Comparison of ENCODE assay signal across 30 cellular contexts in the genomic region with DNA sequence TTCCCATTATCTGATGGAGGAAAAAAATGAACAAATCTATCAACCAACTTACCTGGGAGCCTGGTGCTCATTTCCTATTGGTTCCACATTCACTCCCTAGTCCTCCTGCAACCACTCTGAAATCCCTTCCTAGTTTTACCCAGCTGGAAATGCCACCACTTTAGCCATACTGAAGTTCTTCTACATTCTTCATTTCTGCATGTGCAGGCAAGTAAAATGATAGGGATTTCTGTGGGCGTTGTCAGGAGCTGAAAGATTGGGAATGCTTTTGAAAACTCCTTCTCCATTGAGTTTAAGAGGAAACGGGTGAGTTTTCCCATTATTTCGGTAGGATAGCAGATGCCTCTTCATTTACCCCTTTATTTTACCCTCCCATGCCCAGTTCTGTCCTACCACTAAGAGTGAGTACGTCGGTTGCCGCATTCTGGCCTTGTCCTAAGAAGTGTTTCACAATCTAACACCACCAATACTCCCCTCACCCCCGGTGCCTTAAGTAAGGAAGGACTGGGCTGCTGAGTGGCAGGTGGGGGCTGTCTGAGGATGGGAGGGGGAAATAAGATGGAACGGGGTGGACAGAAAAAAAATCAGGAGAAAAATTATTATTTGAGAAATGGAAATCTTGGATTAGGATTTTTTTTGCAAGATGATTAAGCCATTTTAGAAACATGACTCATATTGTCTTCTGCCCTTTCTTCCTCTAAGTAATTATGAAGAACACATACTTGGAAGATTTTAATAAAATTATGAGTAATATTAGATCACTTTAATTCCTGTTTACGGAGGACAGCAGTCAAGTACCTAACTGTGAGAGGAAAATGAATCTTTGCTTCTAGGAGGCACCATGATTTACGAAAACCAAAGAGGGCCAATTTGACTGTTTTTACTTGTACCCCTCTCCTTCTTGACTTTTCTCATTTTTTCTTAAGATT. TPM values are rescaled to one million over a fixed set of nuclear protein-coding genes. Genes with fewer than 3 reads are reported as not detected.
DNase-seq lines count a peak whose midpoint lies in the region; ATAC-seq, FAIRE-seq and TF ChIP-seq lines count a peak whose summit lies in the region.
"Had no signal": no experiment of that assay in that cellular context is flagged by ENCODE, and none has a peak within 500 bp of the region (broad histone marks: within the 10 kb centered on the region; RNA-seq: fewer than 3 reads in every experiment).

No MANE protein-coding gene starts in this region.

- peak overlapping the region; percentile 28; the same call in 1 of the 2 replicates for H2AFZ ChIP-seq in K562 (ENCODE audit: low read depth, low read length)

- H3K9ac ChIP-seq in K562 (ENCODE audit: insufficient read depth in 1 of 2, low read depth in 2 of 2, low read length in 2 of 2), result no peak overlapping the region

- no peak for ATAC-seq in K562
- ATAC-seq in GM18868 (IDR thresholded peaks at IDR 0.05; ENCODE audit: unreplicated experiment), result no peak
- ATAC-seq: natural killer cell treated with Interleukin-12 subunit alpha and Interleukin-12 subunit beta and Interleukin-15 and Interleukin-18, amount 100 ng/mL, for 72 hours; Right ventricle myocardium inferior had no signal

- 43% methylated on average over 10 of the region's 10 CpGs for WGBS in K562 (ENCODE audit: insufficient coverage, low coverage, missing lambda C conversion rate)
- WGBS in suprapubic skin, result 52% methylated on average over 10 of the region's 10 CpGs

- no peak overlapping the region; the same call in 2 of the 3 replicates for H3K27ac ChIP-seq in K562 (ENCODE audit: extremely low read depth, low read depth, low read length)
- H3K27ac ChIP-seq in suprapubic skin, result peak overlapping the region; percentile 47
- H3K27ac ChIP-seq: 22Rv1, adrenal gland, HL-60 had no signal

- POLR2A ChIA-PET in K562 (lab: Yijun Ruan, JAX), result interaction anchor here (0.6 kb wide), 1 partner anchor 8 kb away, joined by 3 read pairs; no protein-coding TSS in a partner anchor

- H3K27me3 ChIP-seq in K562 (ENCODE audit: control insufficient read depth in 2 of 2, insufficient read depth in 2 of 2, low read length in 2 of 2), result no peaks in the 10 kb centered on the region
- H3K27me3 ChIP-seq in suprapubic skin, result no peaks in the 10 kb centered on the region
- H3K27me3 ChIP-seq: adrenal gland had no signal

- no peak for TF ChIP-seq CTCF in K562 (IDR thresholded peaks at IDR 0.05 in 2 of 3, conservative IDR thresholded peaks at IDR 0.05 in 1 of 3; ENCODE audit: insufficient read depth in 2 of 3, low read depth in 1 of 3, low read length in 3 of 3)
- TF ChIP-seq CTCF in fibroblast of mammary gland (conservative IDR thresholded peaks at IDR 0.05; ENCODE audit: control insufficient read depth, insufficient read depth, low read depth, low read length), result no peak
- no peak for TF ChIP-seq CTCF in suprapubic skin (IDR thresholded peaks at IDR 0.05)

- CTCF ChIA-PET in K562 (lab: Yijun Ruan, JAX; ENCODE audit: low intra/inter-chr PET ratio), result interaction anchor here (0.6 kb wide), 2 partner anchors 778 to 1405 kb away, joined by 3 to 4 read pairs; no protein-coding TSS in a partner anchor

- in situ Hi-C loops in K562 (cut with MboI), result no loop called here

- H3K4me3 ChIP-seq in K562, result no peak overlapping the region
- H3K4me3 ChIP-seq in fibroblast of mammary gland (ENCODE audit: control insufficient read depth, low read depth, low read length), result no peak overlapping the region
- H3K4me3 ChIP-seq in suprapubic skin, result no peak overlapping the region
- H3K4me3 ChIP-seq: adrenal gland had no signal

- DNase-seq in NOMO-1 treated with DMSO at 0.1 percent for 48 hours (lab: John Stamatoyannopoulos, UW; ENCODE audit: unreplicated experiment), result peak; percentile 25
- no peak for DNase-seq in NOMO-1 treated with dmso at 0.1 percent for 144 hours (lab: John Stamatoyannopoulos, UW; ENCODE audit: unreplicated experiment)
- no peak for DNase-seq in K562 (ENCODE audit: extremely low read depth in 1 of 4, low spot score in 3 of 4)
- peak; percentile 59 for DNase-seq in fibroblast of mammary gland (ENCODE audit: low read depth)
- no peak for DNase-seq in suprapubic skin (ENCODE audit: low spot score in 2 of 2)
- DNase-seq in activated naive CD4-positive, alpha-beta T cell treated with Interleukin-2 at 50 U/mL for 16 hours, result no peak
- DNase-seq in SIG-M5 (lab: John Stamatoyannopoulos, UW), result no peak
- DNase-seq: activated CD4-positive, alpha-beta T cell treated with anti-CD3 and anti-CD28 coated beads, Interleukin-2, amount 50 U/mL, for 1 hour; activated CD8-positive, alpha-beta memory T cell treated with anti-CD3 and anti-CD28 coated beads, Interleukin-2, amount 50 U/mL, for 48 hours; activated effector memory CD4-positive, alpha-beta T cell treated with anti-CD3 and anti-CD28 coated beads, Interleukin-2, amount 50 U/mL, for 16 hours; adrenal gland; BE2C; caudate nucleus; kidney glomerular epithelial cell; NCI-H1048; small intestine; stimulated activated CD4-positive, alpha-beta T cell treated with anti-CD3 and anti-CD28 coated beads, Interleukin-2, amount 100 ng/mL, for 48 hours had no signal

- no peak overlapping the region for H3K4me2 ChIP-seq in K562 (ENCODE audit: insufficient read depth, low read length)

- TF ChIP-seq EP300 in K562 (IDR thresholded peaks at IDR 0.05; ENCODE audit: low read length), result no peak
- no peak for TF ChIP-seq EP300 in suprapubic skin (IDR thresholded peaks at IDR 0.05)

- H4K20me1 ChIP-seq in K562 (replicated peaks; ENCODE audit: control insufficient read depth, insufficient read depth, low read length), result no peaks in the 10 kb centered on the region

- H3K4me1 ChIP-seq in K562 (replicated peaks in 1 of 2; ENCODE audit: control insufficient read depth in 2 of 2, insufficient read depth in 2 of 2, low read length in 2 of 2), result peaks cover 9 to 14% of the 10 kb centered on the region in 2 experiments
- peaks cover 28% of the 10 kb centered on the region for H3K4me1 ChIP-seq in suprapubic skin
- H3K4me1 ChIP-seq: adrenal gland, BE2C had no signal

- no peak for TF ChIP-seq RAD21 in K562 (CRISPR knock-in tag; conservative IDR thresholded peaks at IDR 0.05 in 1 of 2, IDR thresholded peaks at IDR 0.05 in 1 of 2)

- TF ChIP-seq POLR2A in K562 (conservative IDR thresholded peaks at IDR 0.05) (no peak), suprapubic skin (IDR thresholded peaks at IDR 0.05) (no peak)

- intact Hi-C loops in K562 (cut with micrococcal nuclease), result no loop called here

- H3K79me2 ChIP-seq in K562 (ENCODE audit: control insufficient read depth, insufficient read depth, low read length), result no peaks in the 10 kb centered on the region

- no TSS peak for BruUV-seq in K562 (replicated peaks; lab: Mats Ljungman, UMichigan)

- H3K36me3 ChIP-seq in K562 (ENCODE audit: control insufficient read depth, insufficient read depth, low read length) (no peaks in the 10 kb centered on the region), suprapubic skin (no peaks in the 10 kb centered on the region)
- H3K36me3 ChIP-seq: adrenal gland, BE2C had no signal

- FAIRE-seq in K562 (lab: Jason Lieb, UNC), result no peak
- FAIRE-seq: G401.6, GM12891, small intestine, urothelium cell line had no signal

- H3K9me3 ChIP-seq in K562 (replicated peaks; ENCODE audit: control insufficient read depth, insufficient read depth, low read depth, low read length), result peaks cover 4% of the 10 kb centered on the region; the same call in 1 of the 2 replicates
- no peaks in the 10 kb centered on the region for H3K9me3 ChIP-seq in suprapubic skin
- H3K9me3 ChIP-seq: adrenal gland, BE2C had no signal

- H3K9me1 ChIP-seq in K562 (ENCODE audit: control insufficient read depth, insufficient read depth, low read length), result no peaks in the 10 kb centered on the region

RNA-seq across cellular contexts. Expression of gene TAS2R60, which starts 13.2 kb away (rescaled TPM):
- 1.6 and 5.5 TPM in 2 replicates for total RNA-seq in K562 (2011; cell fraction: chromatin; rRNA removed; ENCODE audit: low replicate concordance)
- total RNA-seq in K562 (2011; cell fraction: nucleolus; rRNA removed), result 1.0 and 1.1 TPM in 2 replicates
- total RNA-seq in K562 (2011; cell fraction: nucleoplasm; rRNA removed), result 0.88 and 3.2 TPM in 2 replicates
- total RNA-seq in K562 (2014; rRNA removed) (not detected in 2 replicates), K562 (2014; rRNA removed; fragmentation: Illumina TruSeq; extraction: Trizol) (not detected in 2 replicates), K562 (2015; rRNA removed; fragmentation: Illumina TruSeq; extraction: Trizol) (not detected in 2 replicates), K562 (2021) (not detected in 2 replicates), suprapubic skin (not detected)
- polyA plus RNA-seq in K562 (2011; rRNA removed) (0.08 TPM in 2 replicates), K562 (2014; fragmentation: Illumina TruSeq; extraction: Trizol) (not detected in 2 replicates), K562 (2014; fragmentation: Nextera tagmentation; extraction: Ambion mirVana) (not detected), K562 (2014; rRNA removed) (0.28 TPM in 1 of 2 replicates, not detected in the other)
- not detected in 2 replicates for polyA plus RNA-seq in K562 (2011; cell fraction: cytosol; rRNA removed)
- polyA plus RNA-seq in K562 (2011; cell fraction: nucleus; rRNA removed), result 0.33 and 0.53 TPM in 2 replicates
- 0.08 and 0.14 TPM in 2 replicates for polyA plus RNA-seq in K562 (2012)
- polyA minus RNA-seq in K562 (2011; rRNA and poly(A)+ RNA removed), result 0.27 and 0.46 TPM in 2 replicates
- not detected in 2 replicates for polyA minus RNA-seq in K562 (2011; cell fraction: cytosol; rRNA and poly(A)+ RNA removed)
- polyA minus RNA-seq in K562 (2011; cell fraction: nucleus; rRNA and poly(A)+ RNA removed), result 0.54 and 0.67 TPM in 2 replicates
- total RNA-seq: fibroblast of villous mesenchyme; natural killer cell treated with Interleukin-12 subunit alpha and Interleukin-12 subunit beta and Interleukin-15 and Interleukin-18, amount 100 ng/mL, for 72 hours; NCI-H460; progenitor cell of endocrine pancreas; Right ventricle myocardium inferior; T-helper 1 cell treated with Interleukin-12 subunit alpha and Interleukin-12 subunit beta and Interleukin-4 antibody, amounts not matched to agents 30 ng/mL and 1 ng/mL, for 36 hours had no signal
- polyA plus RNA-seq: adrenal gland, small intestine had no signal

RNA-seq across cellular contexts. Expression of gene EPHA1, which starts 21.4 kb away (rescaled TPM):
- 0.37 TPM in 1 of 2 replicates, not detected in the other for total RNA-seq in K562 (2011; cell fraction: chromatin; rRNA removed; ENCODE audit: low replicate concordance)
- total RNA-seq in K562 (2011; cell fraction: nucleolus; rRNA removed), result 0.26 and 0.67 TPM in 2 replicates
- 0.37 TPM in 1 of 2 replicates, not detected in the other for total RNA-seq in K562 (2011; cell fraction: nucleoplasm; rRNA removed)
- not detected in 2 replicates for total RNA-seq in K562 (2014; rRNA removed)
- total RNA-seq in K562 (2014; rRNA removed; fragmentation: Illumina TruSeq; extraction: Trizol), result not detected in 2 replicates
- total RNA-seq in K562 (2015; rRNA removed; fragmentation: Illumina TruSeq; extraction: Trizol), result not detected in 2 replicates
- 0.22 and 0.25 TPM in 2 replicates for total RNA-seq in K562 (2021)
- polyA plus RNA-seq in K562 (2011; rRNA removed), result 0.07 and 0.32 TPM in 2 replicates
- polyA plus RNA-seq in K562 (2011; cell fraction: cytosol; rRNA removed), result 0.03 and 0.39 TPM in 2 replicates
- 0.25 and 1.1 TPM in 2 replicates for polyA plus RNA-seq in K562 (2011; cell fraction: nucleus; rRNA removed)
- polyA plus RNA-seq in K562 (2012), result 2.7 and 3.5 TPM in 2 replicates
- not detected in 2 replicates for polyA plus RNA-seq in K562 (2014; fragmentation: Illumina TruSeq; extraction: Trizol)
- polyA plus RNA-seq in K562 (2014; fragmentation: Nextera tagmentation; extraction: Ambion mirVana), result not detected
- 0.05 and 0.57 TPM in 2 replicates for polyA plus RNA-seq in K562 (2014; rRNA removed)
- polyA minus RNA-seq in K562 (2011; rRNA and poly(A)+ RNA removed), result 0.14 TPM in 1 of 2 replicates, not detected in the other
- not detected in 2 replicates for polyA minus RNA-seq in K562 (2011; cell fraction: cytosol; rRNA and poly(A)+ RNA removed)
- polyA minus RNA-seq in K562 (2011; cell fraction: nucleus; rRNA and poly(A)+ RNA removed), result 0.54 TPM in 1 of 2 replicates, not detected in the other
- 10 to 100 TPM; 60.9 to 94.4 (median 67.7) TPM for total RNA-seq in suprapubic skin
- total RNA-seq: fibroblast of villous mesenchyme, NCI-H460, Right ventricle myocardium inferior had no signal

RNA-seq across cellular contexts. Expression of gene TAS2R41, which starts 47.6 kb away (rescaled TPM):
- total RNA-seq in K562 (2011; cell fraction: chromatin; rRNA removed; ENCODE audit: low replicate concordance), result 0.69 and 0.83 TPM in 2 replicates
- 0.50 and 1.4 TPM in 2 replicates for total RNA-seq in K562 (2011; cell fraction: nucleolus; rRNA removed)
- total RNA-seq in K562 (2011; cell fraction: nucleoplasm; rRNA removed), result 2.1 and 2.3 TPM in 2 replicates
- not detected in 2 replicates for total RNA-seq in K562 (2014; rRNA removed)
- total RNA-seq in K562 (2014; rRNA removed; fragmentation: Illumina TruSeq; extraction: Trizol), result not detected in 2 replicates
- not detected in 2 replicates for total RNA-seq in K562 (2015; rRNA removed; fragmentation: Illumina TruSeq; extraction: Trizol)
- total RNA-seq in K562 (2021), result not detected in 2 replicates
- not detected in 2 replicates for polyA plus RNA-seq in K562 (2011; rRNA removed)
- polyA plus RNA-seq in K562 (2011; cell fraction: cytosol; rRNA removed), result not detected in 2 replicates
- 0.14 and 0.17 TPM in 2 replicates for polyA plus RNA-seq in K562 (2011; cell fraction: nucleus; rRNA removed)
- 0.18 TPM in 1 of 2 replicates, not detected in the other for polyA plus RNA-seq in K562 (2012)
- not detected in 2 replicates for polyA plus RNA-seq in K562 (2014; fragmentation: Illumina TruSeq; extraction: Trizol)
- polyA plus RNA-seq in K562 (2014; fragmentation: Nextera tagmentation; extraction: Ambion mirVana), result not detected
- polyA plus RNA-seq in K562 (2014; rRNA removed), result not detected in 2 replicates
- 0.36 and 0.39 TPM in 2 replicates for polyA minus RNA-seq in K562 (2011; rRNA and poly(A)+ RNA removed)
- polyA minus RNA-seq in K562 (2011; cell fraction: cytosol; rRNA and poly(A)+ RNA removed), result not detected in 2 replicates
- polyA minus RNA-seq in K562 (2011; cell fraction: nucleus; rRNA and poly(A)+ RNA removed), result 0.67 and 0.81 TPM in 2 replicates
- total RNA-seq in suprapubic skin, result not detected
- total RNA-seq: fibroblast of villous mesenchyme; mesenteric fat pad; natural killer cell treated with Interleukin-12 subunit alpha and Interleukin-12 subunit beta and Interleukin-15 and Interleukin-18, amount 100 ng/mL, for 72 hours; NCI-H460; progenitor cell of endocrine pancreas; Right ventricle myocardium inferior; T-helper 1 cell treated with Interleukin-12 subunit alpha and Interleukin-12 subunit beta and Interleukin-4 antibody, amounts not matched to agents 30 ng/mL and 1 ng/mL, for 36 hours had no signal
- polyA plus RNA-seq: adrenal gland, small intestine had no signal

RNA-seq across cellular contexts. Expression of gene ZYX, which starts 48.9 kb away (rescaled TPM):
- 38.7 and 99.5 TPM in 2 replicates for total RNA-seq in K562 (2011; cell fraction: chromatin; rRNA removed; ENCODE audit: low replicate concordance)
- total RNA-seq in K562 (2011; cell fraction: nucleolus; rRNA removed), result 54.7 and 66.9 TPM in 2 replicates
- 41.5 and 64.4 TPM in 2 replicates for total RNA-seq in K562 (2011; cell fraction: nucleoplasm; rRNA removed)
- 26.9 and 37.8 TPM in 2 replicates for total RNA-seq in K562 (2014; rRNA removed)
- total RNA-seq in K562 (2014; rRNA removed; fragmentation: Illumina TruSeq; extraction: Trizol), result 9.2 and 11.5 TPM in 2 replicates
- 15.7 and 17.3 TPM in 2 replicates for total RNA-seq in K562 (2015; rRNA removed; fragmentation: Illumina TruSeq; extraction: Trizol)
- 114 and 130 TPM in 2 replicates for total RNA-seq in K562 (2021)
- 9.0 and 18.5 TPM in 2 replicates for polyA plus RNA-seq in K562 (2011; rRNA removed)
- 15.7 and 26.2 TPM in 2 replicates for polyA plus RNA-seq in K562 (2011; cell fraction: cytosol; rRNA removed)
- 53.7 and 98.4 TPM in 2 replicates for polyA plus RNA-seq in K562 (2011; cell fraction: nucleus; rRNA removed)
- 141 and 252 TPM in 2 replicates for polyA plus RNA-seq in K562 (2012)
- polyA plus RNA-seq in K562 (2014; fragmentation: Illumina TruSeq; extraction: Trizol), result 81.7 and 116 TPM in 2 replicates
- polyA plus RNA-seq in K562 (2014; fragmentation: Nextera tagmentation; extraction: Ambion mirVana), result 1 to 10 TPM; 1.8 to 3.1 TPM
- polyA plus RNA-seq in K562 (2014; rRNA removed), result 30.0 and 35.0 TPM in 2 replicates
- polyA minus RNA-seq in K562 (2011; rRNA and poly(A)+ RNA removed), result 8.3 and 9.5 TPM in 2 replicates
- 57.5 and 83.9 TPM in 2 replicates for polyA minus RNA-seq in K562 (2011; cell fraction: cytosol; rRNA and poly(A)+ RNA removed)
- 35.4 and 38.0 TPM in 2 replicates for polyA minus RNA-seq in K562 (2011; cell fraction: nucleus; rRNA and poly(A)+ RNA removed)
- 10 to 100 TPM; 46.3 to 73.0 (median 59.3) TPM for total RNA-seq in suprapubic skin

Comparison
In these comparisons a context has a peak if more than half of its experiments do, and no peak if none do; other contexts are left out.
1. DNase-seq: peak in NOMO-1 treated with DMSO at 0.1 percent for 48 hours (single experiment) and fibroblast of mammary gland (single experiment); none in NOMO-1 treated with dmso at 0.1 percent for 144 hours (single experiment), K562 (0 of 4), suprapubic skin (0 of 2), activated naive CD4-positive, alpha-beta T cell treated with Interleukin-2 at 50 U/mL for 16 hours (single experiment) and SIG-M5 (single experiment).
2. RNA of gene EPHA1, which starts 21.4 kb away (total RNA-seq): 60.9 to 94.4 TPM in suprapubic skin; 0.22 to 0.67 TPM in K562; every median in the first group is over 10 times any median in the second.